In the genomic region with DNA sequence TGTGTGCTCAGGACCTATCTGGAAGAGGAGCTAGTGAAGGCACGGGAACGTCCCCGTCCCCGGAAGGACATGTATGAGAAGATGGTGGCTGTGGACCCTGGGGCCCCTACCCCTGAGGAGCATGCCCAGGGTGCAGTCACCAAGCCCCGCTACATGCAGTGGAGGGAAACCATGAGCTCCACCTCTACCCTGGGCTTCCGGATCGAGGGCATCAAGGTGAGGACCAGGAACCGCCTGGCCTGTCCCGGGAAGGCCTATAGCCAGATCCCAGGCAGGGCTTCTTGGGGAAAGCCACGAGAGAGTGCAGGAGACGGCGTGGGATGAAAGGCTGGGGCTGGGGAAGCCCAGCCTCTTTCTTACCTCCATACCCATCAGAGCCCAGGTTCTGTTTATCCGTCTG, we compare ENCODE assay signal across 23 cellular contexts. TPM values are rescaled to one million over a fixed set of nuclear protein-coding genes. Genes with fewer than 3 reads are reported as not detected.
A peak's percentile ranks its signal among the peaks of the same experiment; 100 is the strongest.
DNase-seq lines count a peak whose midpoint lies in the region; ATAC-seq, FAIRE-seq and TF ChIP-seq lines count a peak whose summit lies in the region.
"Had no signal": no experiment of that assay in that cellular context is flagged by ENCODE, and none has a peak within 500 bp of the region (broad histone marks: within the 10 kb centered on the region; RNA-seq: fewer than 3 reads in every experiment).

No MANE protein-coding gene starts in this region.

- H3K9ac ChIP-seq in HepG2 (ENCODE audit: insufficient read depth, low read depth, low read length): no peak overlapping the region
- H3K9ac ChIP-seq: BLaER1 had no signal

- no peaks in the 10 kb centered on the region for H3K27me3 Mint-ChIP-seq in activated CD4-positive, alpha-beta T cell treated with anti-CD3 and anti-CD28 coated beads, Interleukin-2, amount 10 ng/mL, durations not matched to agents 7 days and 5 days
- H3K27me3 Mint-ChIP-seq in T-helper 2 cell treated with Interferon-gamma antibody and Interleukin-4, amounts not matched to agents 5 μg/mL and 100 μg/mL, for 36 hours (ENCODE audit: low read depth): no peaks in the 10 kb centered on the region
- H3K27me3 Mint-ChIP-seq: B cell; CD4-positive, CD25-positive, alpha-beta regulatory T cell had no signal

- no peaks in the 10 kb centered on the region for H4K20me1 ChIP-seq in HepG2 (ENCODE audit: insufficient read depth, low read length)
- H4K20me1 ChIP-seq: BLaER1 had no signal

- peaks cover 36% of the 10 kb centered on the region for H3K36me3 Mint-ChIP-seq in activated CD4-positive, alpha-beta T cell treated with anti-CD3 and anti-CD28 coated beads, Interleukin-2, amount 10 ng/mL, durations not matched to agents 7 days and 5 days (ENCODE audit: low read depth)
- peaks cover 34% of the 10 kb centered on the region for H3K36me3 Mint-ChIP-seq in T-helper 2 cell treated with Interferon-gamma antibody and Interleukin-4, amounts not matched to agents 5 μg/mL and 100 μg/mL, for 36 hours (ENCODE audit: low read depth)

- peak overlapping the region; percentile 13 for H3K27ac Mint-ChIP-seq in activated CD4-positive, alpha-beta T cell treated with anti-CD3 and anti-CD28 coated beads, Interleukin-2, amount 10 ng/mL, durations not matched to agents 7 days and 5 days
- H3K27ac Mint-ChIP-seq in T-helper 2 cell treated with Interferon-gamma antibody and Interleukin-4, amounts not matched to agents 5 μg/mL and 100 μg/mL, for 36 hours: no peak overlapping the region
- H3K27ac Mint-ChIP-seq: B cell; CD4-positive, CD25-positive, alpha-beta regulatory T cell; CD8-positive, alpha-beta T cell; HFFc6 had no signal

- H3K4me1 ChIP-seq in HepG2 (ENCODE audit: insufficient read depth, low read length): peaks cover 19% of the 10 kb centered on the region
- H3K4me1 ChIP-seq: BLaER1, Caco-2, HAP-1 had no signal

- CTCF ChIA-PET in activated CD4-positive, alpha-beta T cell treated with anti-CD3 and anti-CD28 coated beads, Interleukin-2, amount 10 ng/mL, durations not matched to agents 7 days and 5 days (lab: Charles Lee): interaction anchor here (1.8 kb wide), 1 partner anchor 10 kb away, joined by 10 read pairs; no protein-coding TSS in a partner anchor
- CTCF ChIA-PET in RWPE1 (lab: Yijun Ruan, JAX): no interaction called here
- CTCF ChIA-PET in HepG2 (lab: Yijun Ruan, JAX; ENCODE audit: low intra/inter-chr PET ratio, low total read pairs): no interaction called here

- no peak for FAIRE-seq in HepG2 (lab: Jason Lieb, UNC)
- FAIRE-seq: A204.1, G401.6, GM12892, H54 had no signal

- peaks cover 32 to 72% of the 10 kb centered on the region in 2 experiments for H3K36me3 ChIP-seq in HepG2 (replicated peaks in 1 of 2; ENCODE audit: control insufficient read depth in 1 of 2, insufficient read depth in 2 of 2, low read length in 2 of 2)

- WGBS in HepG2 (ENCODE audit: low lambda C conversion rate): 95% methylated on average over 13 of the region's 13 CpGs

- ATAC-seq in omental fat pad (ENCODE audit: low FRiP score) (peak; percentile 22), HepG2 (no peak)
- ATAC-seq: CD8-positive, alpha-beta T cell had no signal

- H3K27ac ChIP-seq in RWPE1 (peak overlapping the region; percentile 41), HepG2 (ENCODE audit: extremely low read length, insufficient read depth, low read length) (no peak overlapping the region)
- H3K27ac ChIP-seq: 22Rv1, BLaER1, C4-2B had no signal

- TF ChIP-seq RAD21 in HepG2 (CRISPR knock-in tag; IDR thresholded peaks at IDR 0.05): no peak

- H3K9me3 ChIP-seq in HepG2 (ENCODE audit: low read length): no peaks in the 10 kb centered on the region
- H3K9me3 ChIP-seq: BLaER1, Caco-2, HAP-1 had no signal

- no peak for DNase-seq in activated CD4-positive, alpha-beta T cell treated with anti-CD3 and anti-CD28 coated beads, Interleukin-2, amount 10 ng/mL, durations not matched to agents 7 days and 5 days
- DNase-seq in activated CD4-positive, alpha-beta T cell treated with anti-CD3 and anti-CD28 coated beads for 48 hours: no peak
- DNase-seq in RWPE1 (ENCODE audit: low spot score) (no peak), omental fat pad (ENCODE audit: low spot score) (no peak), HepG2 (ENCODE audit: low spot score) (no peak)
- DNase-seq in T-helper 2 cell treated with Interferon-gamma antibody and Interleukin-4, amounts not matched to agents 5 μg/mL and 100 μg/mL, for 36 hours (ENCODE audit: low spot score): no peak
- DNase-seq: Caco-2; CD4-positive, CD25-positive, alpha-beta regulatory T cell; CD8-positive, alpha-beta T cell; DMS153; DND-41; GOT3; HFFc6 had no signal

- no TSS peak for BruUV-seq in HepG2 (replicated peaks; lab: Mats Ljungman, UMichigan)

- no peak overlapping the region for H2AFZ ChIP-seq in HepG2 (ENCODE audit: low read length)

- H3K4me3 Mint-ChIP-seq in activated CD4-positive, alpha-beta T cell treated with anti-CD3 and anti-CD28 coated beads, Interleukin-2, amount 10 ng/mL, durations not matched to agents 7 days and 5 days: no peak overlapping the region
- no peak overlapping the region for H3K4me3 Mint-ChIP-seq in T-helper 2 cell treated with Interferon-gamma antibody and Interleukin-4, amounts not matched to agents 5 μg/mL and 100 μg/mL, for 36 hours
- H3K4me3 Mint-ChIP-seq: B cell; CD4-positive, CD25-positive, alpha-beta regulatory T cell; CD8-positive, alpha-beta T cell; HFFc6 had no signal

- no peaks in the 10 kb centered on the region for H3K79me2 ChIP-seq in HepG2 (ENCODE audit: insufficient read depth, low read length)

- H3K4me1 Mint-ChIP-seq in activated CD4-positive, alpha-beta T cell treated with anti-CD3 and anti-CD28 coated beads, Interleukin-2, amount 10 ng/mL, durations not matched to agents 7 days and 5 days: no peaks in the 10 kb centered on the region
- no peaks in the 10 kb centered on the region for H3K4me1 Mint-ChIP-seq in T-helper 2 cell treated with Interferon-gamma antibody and Interleukin-4, amounts not matched to agents 5 μg/mL and 100 μg/mL, for 36 hours (ENCODE audit: low read depth)
- H3K4me1 Mint-ChIP-seq: B cell; CD4-positive, CD25-positive, alpha-beta regulatory T cell had no signal

- no peak for TF ChIP-seq POLR2A in HepG2 (IDR thresholded peaks at IDR 0.05; ENCODE audit: insufficient read depth in 1 of 2, low read depth in 2 of 2, low read length in 2 of 2)

- POLR2A ChIA-PET in activated CD4-positive, alpha-beta T cell treated with anti-CD3 and anti-CD28 coated beads, Interleukin-2, amount 10 ng/mL, durations not matched to agents 7 days and 5 days (lab: Charles Lee): no interaction called here
- POLR2A ChIA-PET in RWPE1 (lab: Yijun Ruan, JAX; ENCODE audit: low non-redundant PET) (no interaction called here), HepG2 (lab: Yijun Ruan, JAX) (no interaction called here)

- H3K4me3 ChIP-seq in HepG2 (replicated peaks in 1 of 3; ENCODE audit: insufficient read depth in 1 of 3, low read depth in 2 of 3, low read length in 3 of 3): no peak overlapping the region
- H3K4me3 ChIP-seq: BLaER1, HAP-1 had no signal

- no peaks in the 10 kb centered on the region for H3K9me3 Mint-ChIP-seq in activated CD4-positive, alpha-beta T cell treated with anti-CD3 and anti-CD28 coated beads, Interleukin-2, amount 10 ng/mL, durations not matched to agents 7 days and 5 days
- H3K9me3 Mint-ChIP-seq in T-helper 2 cell treated with Interferon-gamma antibody and Interleukin-4, amounts not matched to agents 5 μg/mL and 100 μg/mL, for 36 hours: no peaks in the 10 kb centered on the region
- H3K9me3 Mint-ChIP-seq: CD4-positive, CD25-positive, alpha-beta regulatory T cell; CD8-positive, alpha-beta T cell; HFFc6 had no signal

- H3K27me3 ChIP-seq in HepG2 (ENCODE audit: control insufficient read depth in 1 of 2, insufficient read depth in 2 of 2, low read length in 2 of 2): no peaks in the 10 kb centered on the region
- H3K27me3 ChIP-seq: BLaER1 had no signal

- no peak overlapping the region for H3K4me2 ChIP-seq in HepG2 (ENCODE audit: low read depth, low read length)
- H3K4me2 ChIP-seq: BLaER1 had no signal

- intact Hi-C loops in HepG2 (cut with micrococcal nuclease; ENCODE audit: unreplicated experiment): no loop called here

- TF ChIP-seq CTCF in RWPE1 (conservative IDR thresholded peaks at IDR 0.05; ENCODE audit: low read depth) (no peak), omental fat pad (IDR thresholded peaks at IDR 0.05) (no peak), HepG2 (CRISPR knock-in tag; IDR thresholded peaks at IDR 0.05) (no peak)

- in situ Hi-C loops in HepG2 (cut with HindIII; ENCODE audit: extremely low pct_ligation_motif_present, low pct_unique_long_range_greater_than_20kb): no loop called here

- TF ChIP-seq EP300 in HepG2 (IDR thresholded peaks at IDR 0.05; ENCODE audit: low read depth in 2 of 2, low read length in 2 of 2): no peak
- no peak for TF ChIP-seq EP300 in HepG2 (CRISPR knock-in tag; IDR thresholded peaks at IDR 0.05; ENCODE audit: borderline replicate concordance)

RNA-seq across cellular contexts. Expression of a gene that starts 16.2 kb away (rescaled TPM):
- 1 to 10 TPM; 4.8 TPM for total RNA-seq in activated CD4-positive, alpha-beta T cell treated with anti-CD3 and anti-CD28 coated beads, Interleukin-2, amount 10 ng/mL, durations not matched to agents 7 days and 5 days
- total RNA-seq in omental fat pad: 100 to 1,000 TPM in 2 of 4 donors, 10 to 100 TPM in 2; 39.3 to 118 (median 91.9) TPM
- 11.2 and 11.3 TPM in 2 replicates for total RNA-seq in HepG2 (2016; rRNA removed; fragmentation: Illumina TruSeq; extraction: Trizol)
- 2.2 and 2.9 TPM in 2 replicates for total RNA-seq in HepG2 (2016; cell fraction: cytosol; rRNA removed; fragmentation: Illumina TruSeq; extraction: Trizol; ENCODE audit: low read depth)
- total RNA-seq in HepG2 (2016; cell fraction: insoluble cytoplasmic fraction; rRNA removed; fragmentation: Illumina TruSeq; extraction: Trizol): 11.1 and 11.2 TPM in 2 replicates
- total RNA-seq in HepG2 (2016; cell fraction: membrane; rRNA removed; fragmentation: Illumina TruSeq; extraction: Trizol): 6.2 and 7.0 TPM in 2 replicates
- 9.4 and 10.1 TPM in 2 replicates for total RNA-seq in HepG2 (2016; cell fraction: nucleus; rRNA removed; fragmentation: Illumina TruSeq; extraction: Trizol)
- polyA plus RNA-seq in HepG2 (2011; rRNA removed): 6.9 and 12.4 TPM in 2 replicates
- 7.5 and 8.3 TPM in 2 replicates for polyA plus RNA-seq in HepG2 (2011; cell fraction: cytosol; rRNA removed)
- polyA plus RNA-seq in HepG2 (2011; cell fraction: nucleus; rRNA removed): 10.9 and 11.5 TPM in 2 replicates
- polyA plus RNA-seq in HepG2 (2012): 5.5 and 8.9 TPM in 2 replicates
- polyA plus RNA-seq in HepG2 (2016; cell fraction: cytosol; fragmentation: Illumina TruSeq; extraction: Trizol; ENCODE audit: low read depth): 1.6 and 1.9 TPM in 2 replicates
- polyA plus RNA-seq in HepG2 (2016; cell fraction: insoluble cytoplasmic fraction; fragmentation: Illumina TruSeq; extraction: Trizol; ENCODE audit: low read depth): 9.6 and 11.1 TPM in 2 replicates
- 4.0 and 4.4 TPM in 2 replicates for polyA plus RNA-seq in HepG2 (2016; cell fraction: membrane; fragmentation: Illumina TruSeq; extraction: Trizol; ENCODE audit: low read depth)
- polyA plus RNA-seq in HepG2 (2016; cell fraction: nucleus; fragmentation: Illumina TruSeq; extraction: Trizol; ENCODE audit: insufficient read depth, low read depth): 16.8 and 17.2 TPM in 2 replicates
- 7.6 and 22.0 TPM in 2 replicates for polyA minus RNA-seq in HepG2 (2011; rRNA and poly(A)+ RNA removed; ENCODE audit: low replicate concordance)
- 4.2 and 6.6 TPM in 2 replicates for polyA minus RNA-seq in HepG2 (2011; cell fraction: cytosol; rRNA and poly(A)+ RNA removed)
- 5.5 and 7.5 TPM in 2 replicates for polyA minus RNA-seq in HepG2 (2011; cell fraction: nucleus; rRNA and poly(A)+ RNA removed)

RNA-seq across cellular contexts. Expression of a gene that starts 16.5 kb away (rescaled TPM):
- total RNA-seq in activated CD4-positive, alpha-beta T cell treated with anti-CD3 and anti-CD28 coated beads, Interleukin-2, amount 10 ng/mL, durations not matched to agents 7 days and 5 days: 10 to 100 TPM; 23.4 to 33.5 TPM
- total RNA-seq in omental fat pad (10 to 100 TPM; 22.1 to 38.8 (median 28.1) TPM), HepG2 (2016; rRNA removed; fragmentation: Illumina TruSeq; extraction: Trizol) (10.3 and 17.2 TPM in 2 replicates)
- 11.6 and 12.3 TPM in 2 replicates for total RNA-seq in HepG2 (2016; cell fraction: cytosol; rRNA removed; fragmentation: Illumina TruSeq; extraction: Trizol; ENCODE audit: low read depth)
- total RNA-seq in HepG2 (2016; cell fraction: insoluble cytoplasmic fraction; rRNA removed; fragmentation: Illumina TruSeq; extraction: Trizol): 8.6 and 17.5 TPM in 2 replicates
- total RNA-seq in HepG2 (2016; cell fraction: membrane; rRNA removed; fragmentation: Illumina TruSeq; extraction: Trizol): 16.6 and 19.5 TPM in 2 replicates
- total RNA-seq in HepG2 (2016; cell fraction: nucleus; rRNA removed; fragmentation: Illumina TruSeq; extraction: Trizol): 13.3 and 18.3 TPM in 2 replicates
- polyA plus RNA-seq in HepG2 (2011; rRNA removed): 12.3 and 14.7 TPM in 2 replicates
- polyA plus RNA-seq in HepG2 (2011; cell fraction: cytosol; rRNA removed): 9.9 and 15.6 TPM in 2 replicates
- 54.2 and 65.2 TPM in 2 replicates for polyA plus RNA-seq in HepG2 (2011; cell fraction: nucleus; rRNA removed)
- 8.7 and 13.0 TPM in 2 replicates for polyA plus RNA-seq in HepG2 (2012)
- 5.6 and 6.3 TPM in 2 replicates for polyA plus RNA-seq in HepG2 (2016; cell fraction: cytosol; fragmentation: Illumina TruSeq; extraction: Trizol; ENCODE audit: low read depth)
- 7.8 and 9.6 TPM in 2 replicates for polyA plus RNA-seq in HepG2 (2016; cell fraction: insoluble cytoplasmic fraction; fragmentation: Illumina TruSeq; extraction: Trizol; ENCODE audit: low read depth)
- polyA plus RNA-seq in HepG2 (2016; cell fraction: membrane; fragmentation: Illumina TruSeq; extraction: Trizol; ENCODE audit: low read depth): 8.1 and 8.4 TPM in 2 replicates
- polyA plus RNA-seq in HepG2 (2016; cell fraction: nucleus; fragmentation: Illumina TruSeq; extraction: Trizol; ENCODE audit: insufficient read depth, low read depth): 21.5 and 25.0 TPM in 2 replicates
- 22.0 and 30.0 TPM in 2 replicates for polyA minus RNA-seq in HepG2 (2011; rRNA and poly(A)+ RNA removed; ENCODE audit: low replicate concordance)
- polyA minus RNA-seq in HepG2 (2011; cell fraction: cytosol; rRNA and poly(A)+ RNA removed): 7.7 and 9.0 TPM in 2 replicates
- 19.1 and 21.8 TPM in 2 replicates for polyA minus RNA-seq in HepG2 (2011; cell fraction: nucleus; rRNA and poly(A)+ RNA removed)

RNA-seq across cellular contexts. Expression of a gene that starts 17.1 kb away (rescaled TPM):
- 10 to 100 TPM; 17.5 to 19.8 TPM for total RNA-seq in activated CD4-positive, alpha-beta T cell treated with anti-CD3 and anti-CD28 coated beads, Interleukin-2, amount 10 ng/mL, durations not matched to agents 7 days and 5 days
- total RNA-seq in omental fat pad: 1 to 10 TPM; 3.2 to 3.8 (median 3.5) TPM
- total RNA-seq in HepG2 (2016; rRNA removed; fragmentation: Illumina TruSeq; extraction: Trizol): 2.2 and 3.9 TPM in 2 replicates
- 2.1 and 5.1 TPM in 2 replicates for total RNA-seq in HepG2 (2016; cell fraction: cytosol; rRNA removed; fragmentation: Illumina TruSeq; extraction: Trizol; ENCODE audit: low read depth)
- 2.2 and 3.3 TPM in 2 replicates for total RNA-seq in HepG2 (2016; cell fraction: insoluble cytoplasmic fraction; rRNA removed; fragmentation: Illumina TruSeq; extraction: Trizol)
- 4.4 and 4.8 TPM in 2 replicates for total RNA-seq in HepG2 (2016; cell fraction: membrane; rRNA removed; fragmentation: Illumina TruSeq; extraction: Trizol)
- total RNA-seq in HepG2 (2016; cell fraction: nucleus; rRNA removed; fragmentation: Illumina TruSeq; extraction: Trizol): 3.9 and 4.4 TPM in 2 replicates
- polyA plus RNA-seq in HepG2 (2011; rRNA removed): 7.9 and 11.3 TPM in 2 replicates
- polyA plus RNA-seq in HepG2 (2011; cell fraction: cytosol; rRNA removed): 4.7 and 5.7 TPM in 2 replicates
- polyA plus RNA-seq in HepG2 (2011; cell fraction: nucleus; rRNA removed): 30.8 and 31.7 TPM in 2 replicates
- 13.1 and 16.5 TPM in 2 replicates for polyA plus RNA-seq in HepG2 (2012)
- polyA plus RNA-seq in HepG2 (2016; cell fraction: cytosol; fragmentation: Illumina TruSeq; extraction: Trizol; ENCODE audit: low read depth): 4.5 and 4.7 TPM in 2 replicates
- polyA plus RNA-seq in HepG2 (2016; cell fraction: insoluble cytoplasmic fraction; fragmentation: Illumina TruSeq; extraction: Trizol; ENCODE audit: low read depth): 10.5 and 13.7 TPM in 2 replicates
- polyA plus RNA-seq in HepG2 (2016; cell fraction: membrane; fragmentation: Illumina TruSeq; extraction: Trizol; ENCODE audit: low read depth): 12.4 and 14.6 TPM in 2 replicates
- 46.1 and 49.5 TPM in 2 replicates for polyA plus RNA-seq in HepG2 (2016; cell fraction: nucleus; fragmentation: Illumina TruSeq; extraction: Trizol; ENCODE audit: insufficient read depth, low read depth)
- 11.2 and 11.8 TPM in 2 replicates for polyA minus RNA-seq in HepG2 (2011; rRNA and poly(A)+ RNA removed; ENCODE audit: low replicate concordance)
- polyA minus RNA-seq in HepG2 (2011; cell fraction: cytosol; rRNA and poly(A)+ RNA removed): 8.1 and 9.0 TPM in 2 replicates
- polyA minus RNA-seq in HepG2 (2011; cell fraction: nucleus; rRNA and poly(A)+ RNA removed): 5.2 and 5.3 TPM in 2 replicates

RNA-seq across cellular contexts. Expression of a gene that starts 17.9 kb away (rescaled TPM):
- total RNA-seq in activated CD4-positive, alpha-beta T cell treated with anti-CD3 and anti-CD28 coated beads, Interleukin-2, amount 10 ng/mL, durations not matched to agents 7 days and 5 days: 100 to 1,000 TPM; 149 to 182 TPM
- total RNA-seq in omental fat pad: 10 to 100 TPM; 34.8 to 46.8 (median 41.0) TPM
- 55.6 and 59.6 TPM in 2 replicates for total RNA-seq in HepG2 (2016; rRNA removed; fragmentation: Illumina TruSeq; extraction: Trizol)
- 30.9 and 37.5 TPM in 2 replicates for total RNA-seq in HepG2 (2016; cell fraction: cytosol; rRNA removed; fragmentation: Illumina TruSeq; extraction: Trizol; ENCODE audit: low read depth)
- 43.3 and 60.9 TPM in 2 replicates for total RNA-seq in HepG2 (2016; cell fraction: insoluble cytoplasmic fraction; rRNA removed; fragmentation: Illumina TruSeq; extraction: Trizol)
- 30.2 and 35.2 TPM in 2 replicates for total RNA-seq in HepG2 (2016; cell fraction: membrane; rRNA removed; fragmentation: Illumina TruSeq; extraction: Trizol)
- 40.9 and 42.9 TPM in 2 replicates for total RNA-seq in HepG2 (2016; cell fraction: nucleus; rRNA removed; fragmentation: Illumina TruSeq; extraction: Trizol)
- polyA plus RNA-seq in HepG2 (2011; rRNA removed): 111 and 162 TPM in 2 replicates
- polyA plus RNA-seq in HepG2 (2011; cell fraction: cytosol; rRNA removed): 36.8 and 67.8 TPM in 2 replicates
- 112 and 136 TPM in 2 replicates for polyA plus RNA-seq in HepG2 (2011; cell fraction: nucleus; rRNA removed)
- polyA plus RNA-seq in HepG2 (2012): 55.3 and 58.7 TPM in 2 replicates
- 31.4 and 37.9 TPM in 2 replicates for polyA plus RNA-seq in HepG2 (2016; cell fraction: cytosol; fragmentation: Illumina TruSeq; extraction: Trizol; ENCODE audit: low read depth)
- polyA plus RNA-seq in HepG2 (2016; cell fraction: insoluble cytoplasmic fraction; fragmentation: Illumina TruSeq; extraction: Trizol; ENCODE audit: low read depth): 87.1 and 104 TPM in 2 replicates
- polyA plus RNA-seq in HepG2 (2016; cell fraction: membrane; fragmentation: Illumina TruSeq; extraction: Trizol; ENCODE audit: low read depth): 41.6 and 53.2 TPM in 2 replicates
- 106 and 112 TPM in 2 replicates for polyA plus RNA-seq in HepG2 (2016; cell fraction: nucleus; fragmentation: Illumina TruSeq; extraction: Trizol; ENCODE audit: insufficient read depth, low read depth)
- 182 and 255 TPM in 2 replicates for polyA minus RNA-seq in HepG2 (2011; rRNA and poly(A)+ RNA removed; ENCODE audit: low replicate concordance)
- 80.0 and 106 TPM in 2 replicates for polyA minus RNA-seq in HepG2 (2011; cell fraction: cytosol; rRNA and poly(A)+ RNA removed)
- polyA minus RNA-seq in HepG2 (2011; cell fraction: nucleus; rRNA and poly(A)+ RNA removed): 49.1 and 73.4 TPM in 2 replicates

RNA-seq across cellular contexts. Expression of a gene that starts 42.2 kb away (rescaled TPM):
- total RNA-seq in activated CD4-positive, alpha-beta T cell treated with anti-CD3 and anti-CD28 coated beads, Interleukin-2, amount 10 ng/mL, durations not matched to agents 7 days and 5 days: under 1 TPM in 1 of 2 experiments, not detected in 1; 0.89 TPM
- not detected for total RNA-seq in omental fat pad
- not detected in 2 replicates for total RNA-seq in HepG2 (2016; rRNA removed; fragmentation: Illumina TruSeq; extraction: Trizol)
- total RNA-seq in HepG2 (2016; cell fraction: cytosol; rRNA removed; fragmentation: Illumina TruSeq; extraction: Trizol; ENCODE audit: low read depth): not detected in 2 replicates
- total RNA-seq in HepG2 (2016; cell fraction: insoluble cytoplasmic fraction; rRNA removed; fragmentation: Illumina TruSeq; extraction: Trizol): not detected in 2 replicates
- total RNA-seq in HepG2 (2016; cell fraction: membrane; rRNA removed; fragmentation: Illumina TruSeq; extraction: Trizol): not detected in 2 replicates
- total RNA-seq in HepG2 (2016; cell fraction: nucleus; rRNA removed; fragmentation: Illumina TruSeq; extraction: Trizol): not detected in 2 replicates
- 0.61 and 2.5 TPM in 2 replicates for polyA plus RNA-seq in HepG2 (2011; rRNA removed)
- 0.25 TPM in 1 of 2 replicates, not detected in the other for polyA plus RNA-seq in HepG2 (2011; cell fraction: cytosol; rRNA removed)
- 1.1 and 5.8 TPM in 2 replicates for polyA plus RNA-seq in HepG2 (2011; cell fraction: nucleus; rRNA removed)
- 1.5 and 1.6 TPM in 2 replicates for polyA plus RNA-seq in HepG2 (2012)
- not detected in 2 replicates for polyA plus RNA-seq in HepG2 (2016; cell fraction: cytosol; fragmentation: Illumina TruSeq; extraction: Trizol; ENCODE audit: low read depth)
- not detected in 2 replicates for polyA plus RNA-seq in HepG2 (2016; cell fraction: insoluble cytoplasmic fraction; fragmentation: Illumina TruSeq; extraction: Trizol; ENCODE audit: low read depth)
- polyA plus RNA-seq in HepG2 (2016; cell fraction: membrane; fragmentation: Illumina TruSeq; extraction: Trizol; ENCODE audit: low read depth): not detected in 2 replicates
- polyA plus RNA-seq in HepG2 (2016; cell fraction: nucleus; fragmentation: Illumina TruSeq; extraction: Trizol; ENCODE audit: insufficient read depth, low read depth): not detected in 2 replicates
- 1.6 TPM in 1 of 2 replicates, not detected in the other for polyA minus RNA-seq in HepG2 (2011; rRNA and poly(A)+ RNA removed; ENCODE audit: low replicate concordance)
- not detected in 2 replicates for polyA minus RNA-seq in HepG2 (2011; cell fraction: cytosol; rRNA and poly(A)+ RNA removed)
- 1.7 and 4.5 TPM in 2 replicates for polyA minus RNA-seq in HepG2 (2011; cell fraction: nucleus; rRNA and poly(A)+ RNA removed)
- total RNA-seq: CD4-positive, CD25-positive, alpha-beta regulatory T cell; CD8-positive, alpha-beta T cell; HFFc6 had no signal
- polyA plus RNA-seq: AG04450; CD4-positive, CD25-positive, alpha-beta regulatory T cell had no signal
